In genomic region chr12:26279908-26280307, GRCh38 we compare ENCODE assay signal across 19 cellular contexts.
DNase-seq lines count a peak whose midpoint lies in the region; ATAC-seq, FAIRE-seq and TF ChIP-seq lines count a peak whose summit lies in the region.
"Had no signal": no experiment of that assay in that cellular context is flagged by ENCODE, and none has a peak within 500 bp of the region (broad histone marks: within the 10 kb centered on the region; RNA-seq: fewer than 3 reads in every experiment).

No MANE protein-coding gene starts in this region.

- in situ Hi-C loops in K562 (cut with MboI), result no loop called here

- H3K9ac ChIP-seq in K562 (ENCODE audit: insufficient read depth in 1 of 2, low read depth in 2 of 2, low read length in 2 of 2) (no peak overlapping the region), SK-N-SH (no peak overlapping the region)
- H3K9ac ChIP-seq: GM23248 had no signal

- no peak for TF ChIP-seq POLR2A in K562 (conservative IDR thresholded peaks at IDR 0.05)

- CTCF ChIA-PET in K562 (lab: Yijun Ruan, JAX; ENCODE audit: low intra/inter-chr PET ratio), result no interaction called here
- CTCF ChIA-PET in SK-N-SH (lab: Yijun Ruan, JAX), result no interaction called here

- ATAC-seq in K562 (peak; percentile 47), left colon (peak; percentile 54), pancreas (peak in 3 of 4 donors; percentile 14 to 75 (median 61)), GM19467 (IDR thresholded peaks at IDR 0.05; ENCODE audit: unreplicated experiment) (no peak)
- ATAC-seq in stimulated activated naive B cell treated with anti-CD40 and anti-IgM and Interleukin-4, amounts not matched to agents 10 μg/mL and 1 μg/mL and 100 μg/mL, for 72 hours (replicated peaks), result no peak

- no peak overlapping the region for H3K27ac Mint-ChIP-seq in stimulated activated naive B cell treated with anti-CD40 and anti-IgM and Interleukin-4, amounts not matched to agents 10 μg/mL and 1 μg/mL and 100 μg/mL, for 72 hours
- H3K27ac Mint-ChIP-seq: CD4-positive, alpha-beta memory T cell had no signal

- H2AFZ ChIP-seq in K562 (ENCODE audit: low read depth, low read length) (peak overlapping the region; percentile 7; the same call in 1 of the 2 replicates), SK-N-SH (ENCODE audit: low read depth) (no peak overlapping the region)
- H2AFZ ChIP-seq: GM23248 had no signal

- TF ChIP-seq RAD21 in K562 (CRISPR knock-in tag; conservative IDR thresholded peaks at IDR 0.05 in 1 of 2, IDR thresholded peaks at IDR 0.05 in 1 of 2), result no peak
- no peak for TF ChIP-seq RAD21 in SK-N-SH (IDR thresholded peaks at IDR 0.05; ENCODE audit: low read length)

- H3K4me1 Mint-ChIP-seq in stimulated activated naive B cell treated with anti-CD40 and anti-IgM and Interleukin-4, amounts not matched to agents 10 μg/mL and 1 μg/mL and 100 μg/mL, for 72 hours, result peaks cover 34 to 51% of the 10 kb centered on the region in 2 donors

- H3K9me3 Mint-ChIP-seq in stimulated activated naive B cell treated with anti-CD40 and anti-IgM and Interleukin-4, amounts not matched to agents 10 μg/mL and 1 μg/mL and 100 μg/mL, for 72 hours, result no peaks in the 10 kb centered on the region
- H3K9me3 Mint-ChIP-seq: CD4-positive, alpha-beta memory T cell had no signal

- H3K9me2 ChIP-seq in SK-N-SH, result no peaks in the 10 kb centered on the region

- BruUV-seq in K562 (replicated peaks; lab: Mats Ljungman, UMichigan), result no TSS peak

- 23% methylated on average over 5 of the region's 5 CpGs for WGBS in K562 (ENCODE audit: insufficient coverage, low coverage, missing lambda C conversion rate)
- 60 to 64% methylated on average over 5 of the region's 5 CpGs for WGBS in pancreas, 2 donors
- 97% methylated on average over 4 of the region's 5 CpGs for WGBS in SK-N-SH (ENCODE audit: low lambda C conversion rate)

- no peaks in the 10 kb centered on the region for H3K36me3 ChIP-seq in K562 (ENCODE audit: control insufficient read depth, insufficient read depth, low read length)
- no peaks in the 10 kb centered on the region for H3K36me3 ChIP-seq in pancreas
- H3K36me3 ChIP-seq in SK-N-SH (replicated peaks in 1 of 2; ENCODE audit: control insufficient read depth in 1 of 2, insufficient read depth in 2 of 2, low read length in 1 of 2), result no peaks in the 10 kb centered on the region

- intact Hi-C loops in K562 (cut with micrococcal nuclease) (no loop called here), left colon (cut with DNase I, micrococcal nuclease) (no loop called here), pancreas (cut with DNase I) (no loop called here)

- DNase-seq in K562 (ENCODE audit: extremely low read depth in 1 of 4, low spot score in 3 of 4) (no peak), left colon (no peak), pancreas (no peak), SK-N-SH (no peak), NCI-H2029 (lab: John Stamatoyannopoulos, UW) (no peak)
- no peak for DNase-seq in stimulated activated naive B cell treated with anti-CD40 and anti-IgM and Interleukin-4, amounts not matched to agents 10 μg/mL and 1 μg/mL and 100 μg/mL, for 72 hours
- DNase-seq: C1 segment of cervical spinal cord; Calu3; CD4-positive, alpha-beta memory T cell; COR-L47; DMS53; DMS79 treated with DMSO at 0.1 percent for 48 hours; GM23248; H7; HCEC 1CT had no signal

- H3K4me3 Mint-ChIP-seq in stimulated activated naive B cell treated with anti-CD40 and anti-IgM and Interleukin-4, amounts not matched to agents 10 μg/mL and 1 μg/mL and 100 μg/mL, for 72 hours, result no peak overlapping the region
- H3K4me3 Mint-ChIP-seq: CD4-positive, alpha-beta memory T cell had no signal

- H3K4me3 ChIP-seq in K562 (no peak overlapping the region), pancreas (no peak overlapping the region), SK-N-SH (ENCODE audit: low read depth in 2 of 2, low read length in 1 of 2) (no peak overlapping the region)
- H3K4me3 ChIP-seq: GM23248 had no signal

- H3K9me1 ChIP-seq in K562 (ENCODE audit: control insufficient read depth, insufficient read depth, low read length), result no peaks in the 10 kb centered on the region

- no peak overlapping the region for H3K27ac ChIP-seq in K562 (ENCODE audit: extremely low read depth, low read depth, low read length)
- no peak overlapping the region for H3K27ac ChIP-seq in pancreas
- H3K27ac ChIP-seq in SK-N-SH (ENCODE audit: low read depth in 2 of 2, low read length in 1 of 2), result no peak overlapping the region
- H3K27ac ChIP-seq: GM23248 had no signal

- H3F3A ChIP-seq in SK-N-SH (replicated peaks; ENCODE audit: insufficient read depth), result peaks cover 8% of the 10 kb centered on the region

- H4K20me1 ChIP-seq in K562 (replicated peaks; ENCODE audit: control insufficient read depth, insufficient read depth, low read length) (no peaks in the 10 kb centered on the region), SK-N-SH (ENCODE audit: insufficient read depth) (no peaks in the 10 kb centered on the region)

- H3K4me1 ChIP-seq in K562 (replicated peaks in 1 of 2; ENCODE audit: control insufficient read depth in 2 of 2, insufficient read depth in 2 of 2, low read length in 2 of 2) (peaks cover 1 to 20% of the 10 kb centered on the region in 2 experiments; a peak in 4 of 5 replicates), pancreas (peaks cover 0 to 15% (median 4%) of the 10 kb centered on the region in 3 donors), SK-N-SH (ENCODE audit: control insufficient read depth in 1 of 2, insufficient read depth in 2 of 2, low read depth in 1 of 2, low read length in 1 of 2) (peaks cover under 1 to 17% of the 10 kb centered on the region in 2 experiments; a peak in 3 of 4 replicates)

- H3K27me3 ChIP-seq in K562 (ENCODE audit: control insufficient read depth in 2 of 2, insufficient read depth in 2 of 2, low read length in 2 of 2), result no peaks in the 10 kb centered on the region
- H3K27me3 ChIP-seq in pancreas, result no peaks in the 10 kb centered on the region
- no peaks in the 10 kb centered on the region for H3K27me3 ChIP-seq in SK-N-SH (ENCODE audit: insufficient read depth)

- no peaks in the 10 kb centered on the region for H3K36me3 Mint-ChIP-seq in stimulated activated naive B cell treated with anti-CD40 and anti-IgM and Interleukin-4, amounts not matched to agents 10 μg/mL and 1 μg/mL and 100 μg/mL, for 72 hours
- H3K36me3 Mint-ChIP-seq: CD4-positive, alpha-beta memory T cell had no signal

- H3K4me2 ChIP-seq in K562 (ENCODE audit: insufficient read depth, low read length) (no peak overlapping the region), SK-N-SH (no peak overlapping the region)

- POLR2A ChIA-PET in K562 (lab: Yijun Ruan, JAX) (interaction anchor here (0.7 to 1.6 kb wide), 4 partner anchors 8 to 437 kb away, joined by 3 to 6 read pairs (median 4); no protein-coding TSS in a partner anchor), SK-N-SH (lab: Yijun Ruan, JAX) (no interaction called here)

- no peak for TF ChIP-seq EP300 in K562 (IDR thresholded peaks at IDR 0.05; ENCODE audit: low read length)
- no peak for TF ChIP-seq EP300 in SK-N-SH (IDR thresholded peaks at IDR 0.05; ENCODE audit: borderline replicate concordance in 1 of 2, low read depth in 1 of 2, low read length in 1 of 2)

- H3K27me3 Mint-ChIP-seq in stimulated activated naive B cell treated with anti-CD40 and anti-IgM and Interleukin-4, amounts not matched to agents 10 μg/mL and 1 μg/mL and 100 μg/mL, for 72 hours, result peaks cover 7 to 14% of the 10 kb centered on the region in 2 donors

- FAIRE-seq in K562 (lab: Jason Lieb, UNC) (peak; percentile 6), pancreas (lab: Jason Lieb, UNC) (no peak)
- FAIRE-seq: G401.6, GM12892, H1 had no signal

- H3K9me3 ChIP-seq in K562 (replicated peaks; ENCODE audit: control insufficient read depth, insufficient read depth, low read depth, low read length), result no peaks in the 10 kb centered on the region
- H3K9me3 ChIP-seq in pancreas, result no peaks in the 10 kb centered on the region
- no peaks in the 10 kb centered on the region for H3K9me3 ChIP-seq in SK-N-SH

- no peak for TF ChIP-seq CTCF in K562 (IDR thresholded peaks at IDR 0.05 in 2 of 3, conservative IDR thresholded peaks at IDR 0.05 in 1 of 3; ENCODE audit: insufficient read depth in 2 of 3, low read depth in 1 of 3, low read length in 3 of 3)
- TF ChIP-seq CTCF in pancreas (IDR thresholded peaks at IDR 0.05), result no peak
- TF ChIP-seq CTCF in SK-N-SH (IDR thresholded peaks at IDR 0.05), result no peak

- H3K79me2 ChIP-seq in K562 (ENCODE audit: control insufficient read depth, insufficient read depth, low read length) (no peaks in the 10 kb centered on the region), SK-N-SH (ENCODE audit: insufficient read depth) (no peaks in the 10 kb centered on the region)

TF ChIP-seq in K562, 482 proteins besides CTCF, POLR2A, EP300 and RAD21 (continues in another document):
- TF ChIP-seq RFX5 (IDR thresholded peaks at IDR 0.05; ENCODE audit: low read depth, low read length) (no peak), CREB3 (tag; conservative IDR thresholded peaks at IDR 0.05; ENCODE audit: low read depth) (no peak), CAMTA2 (CRISPR knock-in tag; conservative IDR thresholded peaks at IDR 0.05) (no peak), SRSF1 (IDR thresholded peaks at IDR 0.05; ENCODE audit: low read depth, low read length) (no peak), HNRNPH1 (optimal IDR thresholded peaks at IDR 0.05; ENCODE audit: low read depth, low read length) (no peak), BCL6 (CRISPR knock-in tag; IDR thresholded peaks at IDR 0.05) (no peak)

TF ChIP-seq in SK-N-SH, 30 proteins besides CTCF, POLR2A, EP300 and RAD21:
- TF ChIP-seq FOXJ3 (CRISPR knock-in tag; IDR thresholded peaks at IDR 0.05) (no peak), NFIC (IDR thresholded peaks at IDR 0.05; ENCODE audit: borderline replicate concordance) (no peak), MEF2A (IDR thresholded peaks at IDR 0.05; ENCODE audit: borderline replicate concordance, low read depth) (no peak), FOSL2 (IDR thresholded peaks at IDR 0.05; ENCODE audit: borderline replicate concordance, low read depth) (no peak), GATA2 (CRISPR knock-in tag; IDR thresholded peaks at IDR 0.05) (no peak), POLR2AphosphoS5 (IDR thresholded peaks at IDR 0.05; ENCODE audit: low read depth, low read length) (no peak), TCF12 (IDR thresholded peaks at IDR 0.05) (no peak)

Comparison
In these comparisons a context has a peak if more than half of its experiments do, and no peak if none do; other contexts are left out.
1. ATAC-seq: peak in K562 (single experiment), left colon (single experiment) and pancreas (3 of 4); none in stimulated activated naive B cell treated with anti-CD40 and anti-IgM and Interleukin-4, amounts not matched to agents 10 μg/mL and 1 μg/mL and 100 μg/mL, for 72 hours (0 of 2) and GM19467 (single experiment).